17 cellular contexts compared by ENCODE assay signal in genomic region chr4:6277139-6277802, GRCh38. TPM values are rescaled to one million over a fixed set of nuclear protein-coding genes. Genes with fewer than 3 reads are reported as not detected.
DNase-seq lines count a peak whose midpoint lies in the region; ATAC-seq and TF ChIP-seq lines count a peak whose summit lies in the region.
"Had no signal": no experiment of that assay in that cellular context is flagged by ENCODE, and none has a peak within 500 bp of the region (broad histone marks: within the 10 kb centered on the region; RNA-seq: fewer than 3 reads in every experiment).

No MANE protein-coding gene starts in this region.

- ATAC-seq in gastroesophageal sphincter, result peak; percentile 14
- ATAC-seq: Panc1 had no signal

- H3K9me3 ChIP-seq in gastroesophageal sphincter (no peaks in the 10 kb centered on the region), neural progenitor cell (ENCODE audit: low read depth) (no peaks in the 10 kb centered on the region), uterus (no peaks in the 10 kb centered on the region)

- peaks cover 5% of the 10 kb centered on the region for H3K27me3 Mint-ChIP-seq in neural progenitor cell (ENCODE audit: insufficient read depth, low read depth)

- H3K36me3 ChIP-seq in gastroesophageal sphincter (peaks cover 0 to 37% of the 10 kb centered on the region in 2 donors), neural progenitor cell (no peaks in the 10 kb centered on the region), uterus (no peaks in the 10 kb centered on the region)

- H3K27me3 ChIP-seq in gastroesophageal sphincter (no peaks in the 10 kb centered on the region), neural progenitor cell (no peaks in the 10 kb centered on the region), uterus (no peaks in the 10 kb centered on the region)

- H3K9ac ChIP-seq in neural progenitor cell, result no peak overlapping the region

- H2AFZ ChIP-seq in neural progenitor cell (replicated peaks), result no peak overlapping the region

- TF ChIP-seq CTCF in gastroesophageal sphincter (IDR thresholded peaks at IDR 0.05) (no peak), neural progenitor cell (IDR thresholded peaks at IDR 0.05) (no peak), uterus (IDR thresholded peaks at IDR 0.05) (no peak)

- H3K27ac Mint-ChIP-seq in neural progenitor cell, result peak overlapping the region; percentile 95
- H3K27ac Mint-ChIP-seq: dendritic cell treated with granulocyte-macrophage colony-stimulating factor and Interleukin-4, amounts not matched to agents 40 ng/mL and 50 ng/mL, for 4 days had no signal

- TF ChIP-seq POLR2A in gastroesophageal sphincter (IDR thresholded peaks at IDR 0.05) (no peak), uterus (IDR thresholded peaks at IDR 0.05) (no peak)

- H3K27ac ChIP-seq in gastroesophageal sphincter (peak overlapping the region; percentile 67 to 97 (median 94)), neural progenitor cell (no peak overlapping the region), uterus (peak overlapping the region; percentile 93 to 94)
- H3K27ac ChIP-seq: 22Rv1, C4-2B had no signal

- TF ChIP-seq EP300 in gastroesophageal sphincter (IDR thresholded peaks at IDR 0.05), result no peak

- H3K4me3 ChIP-seq in gastroesophageal sphincter (peak overlapping the region in 1 of 2 donors; percentile 0), neural progenitor cell (no peak overlapping the region), uterus (no peak overlapping the region)

- peaks cover 25% of the 10 kb centered on the region for H4K20me1 ChIP-seq in neural progenitor cell (ENCODE audit: low read depth)

- H3K4me3 Mint-ChIP-seq in neural progenitor cell, result no peak overlapping the region
- H3K4me3 Mint-ChIP-seq: dendritic cell treated with granulocyte-macrophage colony-stimulating factor and Interleukin-4, amounts not matched to agents 40 ng/mL and 50 ng/mL, for 4 days had no signal

- DNase-seq in DMS 273 (lab: John Stamatoyannopoulos, UW; ENCODE audit: unreplicated experiment) (peak; percentile 51), DMS 273 treated with DMSO at 0.1 percent for 48 hours (lab: John Stamatoyannopoulos, UW) (no peak), neural progenitor cell (ENCODE audit: low spot score) (no peak), uterus (peak in 1 of 2 donors; percentile 64), DMS114 treated with DMSO at 0.1 percent for 48 hours (lab: John Stamatoyannopoulos, UW; ENCODE audit: unreplicated experiment) (no peak), epidermal melanocyte (ENCODE audit: insufficient read length, low spot score) (no peak)
- no peak for DNase-seq in activated CD4-positive, alpha-beta T cell treated with anti-CD3 and anti-CD28 coated beads for 4 hours
- DNase-seq: DND-41, hippocampal formation, kidney glomerular epithelial cell, NCI-H1694, NCI-H526 treated with DMSO at 0.1 percent for 48 hours had no signal

- intact Hi-C loops in uterus (cut with DNase I; ENCODE audit: low total_unique reads), result no loop called here

- H3K9me3 Mint-ChIP-seq in neural progenitor cell, result no peaks in the 10 kb centered on the region
- H3K9me3 Mint-ChIP-seq: dendritic cell treated with granulocyte-macrophage colony-stimulating factor and Interleukin-4, amounts not matched to agents 40 ng/mL and 50 ng/mL, for 4 days had no signal

- H3K4me1 ChIP-seq in gastroesophageal sphincter (peaks cover 14 to 100% (median 75%) of the 10 kb centered on the region in 3 donors), neural progenitor cell (no peaks in the 10 kb centered on the region), uterus (peaks cover 32 to 52% of the 10 kb centered on the region in 2 donors)

- H3K4me2 ChIP-seq in neural progenitor cell, result no peak overlapping the region

- 53% methylated on average over 3 of the region's 24 CpGs; no CpG with 5 or more reads in 1 of the 2 donors for WGBS in gastroesophageal sphincter (ENCODE audit: low coverage in 1 of 2), 2 donors

- no peaks in the 10 kb centered on the region for H3F3A ChIP-seq in neural progenitor cell (ENCODE audit: low read depth)

- H3K4me1 Mint-ChIP-seq in neural progenitor cell, result peaks cover 45% of the 10 kb centered on the region

- peaks cover 5% of the 10 kb centered on the region for H3K79me2 ChIP-seq in neural progenitor cell (ENCODE audit: low read depth)

- peaks cover 2% of the 10 kb centered on the region for H3K36me3 Mint-ChIP-seq in neural progenitor cell

RNA-seq across cellular contexts. Expression of gene WFS1, which starts 7.6 kb away (rescaled TPM):
- total RNA-seq in gastroesophageal sphincter (100 to 1,000 TPM in 2 of 4 donors, 10 to 100 TPM in 2; 95.7 to 137 (median 101) TPM), neural progenitor cell (ENCODE audit: low replicate concordance) (8.8 and 28.4 TPM in 2 replicates), uterus (100 to 1,000 TPM in 1 of 4 donors, 10 to 100 TPM in 3; 27.5 to 118 (median 51.9) TPM)
